In genomic region chr11:78438298-78438975, GRCh38 we compare ENCODE assay signal across 12 cellular contexts.
DNase-seq lines count a peak whose midpoint lies in the region; ATAC-seq lines count a peak whose summit lies in the region.
"Had no signal": no experiment of that assay in that cellular context is flagged by ENCODE, and none has a peak within 500 bp of the region (broad histone marks: within the 10 kb centered on the region; RNA-seq: fewer than 3 reads in every experiment).

No MANE protein-coding gene starts in this region.

- ATAC-seq in GM19328 (IDR thresholded peaks at IDR 0.05; ENCODE audit: unreplicated experiment) (peak; percentile 84), HG02759 (IDR thresholded peaks at IDR 0.05; ENCODE audit: unreplicated experiment) (peak; percentile 66), HG03565 (IDR thresholded peaks at IDR 0.05; ENCODE audit: unreplicated experiment) (peak; percentile 90)

- DNase-seq in CD1c-positive myeloid dendritic cell (ENCODE audit: extremely low spot score) (peak; percentile 53), cerebellar cortex (ENCODE audit: low spot score) (no peak), NCI-H82 treated with DMSO at 0.1 percent for 48 hours (lab: John Stamatoyannopoulos, UW; ENCODE audit: unreplicated experiment) (no peak), inferior parietal cortex (ENCODE audit: extremely low spot score) (no peak)
- no peak for DNase-seq in effector CD8-positive, alpha-beta T cell (lab: John Stamatoyannopoulos, UW)
- DNase-seq: activated naive CD4-positive, alpha-beta T cell treated with anti-CD3 and anti-CD28 coated beads for 36 hours; foreskin fibroblast; KBM-7; NCI-H446 treated with DMSO at 0.1 percent for 48 hours had no signal
